In genomic region chr1:1273152-1273534, GRCh38 we compare ENCODE assay signal across 9 cellular contexts. TPM values are rescaled to one million over a fixed set of nuclear protein-coding genes. Genes with fewer than 3 reads are reported as not detected.
DNase-seq lines count a peak whose midpoint lies in the region; ATAC-seq and TF ChIP-seq lines count a peak whose summit lies in the region.
"Had no signal": no experiment of that assay in that cellular context is flagged by ENCODE, and none has a peak within 500 bp of the region (broad histone marks: within the 10 kb centered on the region; RNA-seq: fewer than 3 reads in every experiment).

No MANE protein-coding gene starts in this region.

- no peaks in the 10 kb centered on the region for H3K36me3 ChIP-seq in transverse colon

- H3K4me1 Mint-ChIP-seq in activated naive CD8-positive, alpha-beta T cell treated with anti-CD3 and anti-CD28 coated beads, Interleukin-2, amount 50 U/mL, for 24 hours: peaks cover 37% of the 10 kb centered on the region

- TF ChIP-seq POLR2A in transverse colon (IDR thresholded peaks at IDR 0.05): no peak

- DNase-seq in activated naive CD8-positive, alpha-beta T cell treated with anti-CD3 and anti-CD28 coated beads, Interleukin-2, amount 50 U/mL, for 24 hours: no peak
- DNase-seq in left colon: no peak
- DNase-seq in transverse colon: no peak
- no peak for DNase-seq in T-helper 9 cell
- DNase-seq in GM20000 (ENCODE audit: low spot score): no peak
- no peak for DNase-seq in MV-4-11 (lab: John Stamatoyannopoulos, UW)

- H3K4me1 ChIP-seq in transverse colon: peaks cover 20 to 37% (median 35%) of the 10 kb centered on the region in 4 donors

- H3K4me3 Mint-ChIP-seq in activated naive CD8-positive, alpha-beta T cell treated with anti-CD3 and anti-CD28 coated beads, Interleukin-2, amount 50 U/mL, for 24 hours: peak overlapping the region; percentile 86

- H3K27me3 Mint-ChIP-seq in activated naive CD8-positive, alpha-beta T cell treated with anti-CD3 and anti-CD28 coated beads, Interleukin-2, amount 50 U/mL, for 24 hours: no peaks in the 10 kb centered on the region

- TF ChIP-seq CTCF in transverse colon (IDR thresholded peaks at IDR 0.05) (peak in 1 of 5 experiments; percentile 0), GM20000 (IDR thresholded peaks at IDR 0.05; ENCODE audit: extremely low read depth, missing control alignments) (no peak)

- ATAC-seq in GM18498 (IDR thresholded peaks at IDR 0.05; ENCODE audit: unreplicated experiment) (peak; percentile 18), HG03066 (IDR thresholded peaks at IDR 0.05; ENCODE audit: low read depth, unreplicated experiment) (peak; percentile 11), left colon (peak; percentile 2)
- no peak for ATAC-seq in activated naive CD8-positive, alpha-beta T cell treated with anti-CD3 and anti-CD28 coated beads, Interleukin-2, amount 50 U/mL, for 24 hours

- in situ Hi-C loops in transverse colon (cut with MboI; ENCODE audit: low pct_ligation_motif_present in 1 of 4, low pct_unique_long_range_greater_than_20kb in 1 of 4, low sequenced_read_pairs in 3 of 4): loop anchor here in 2 of 4 donors (10.0 to 25.0 kb wide), 2 partner anchors 158 to 161 kb away; partner anchors contain the start of gene C1orf159 (in 2 of the 2)

- 0% methylated on average over 23 of the region's 39 CpGs; no CpG with 5 or more reads in 1 of the 2 donors for WGBS in transverse colon (ENCODE audit: low coverage in 1 of 2), 2 donors

- peaks cover 17% of the 10 kb centered on the region for H3K36me3 Mint-ChIP-seq in activated naive CD8-positive, alpha-beta T cell treated with anti-CD3 and anti-CD28 coated beads, Interleukin-2, amount 50 U/mL, for 24 hours (ENCODE audit: low read depth)

- H3K9me3 Mint-ChIP-seq in activated naive CD8-positive, alpha-beta T cell treated with anti-CD3 and anti-CD28 coated beads, Interleukin-2, amount 50 U/mL, for 24 hours: no peaks in the 10 kb centered on the region

- peak overlapping the region; percentile 51 to 98 (median 80) for H3K4me3 ChIP-seq in transverse colon

- peak overlapping the region; percentile 83 to 90 (median 88) for H3K27ac ChIP-seq in transverse colon

- no peaks in the 10 kb centered on the region for H3K27me3 ChIP-seq in transverse colon

- no peak for TF ChIP-seq EP300 in transverse colon (IDR thresholded peaks at IDR 0.05; ENCODE audit: low read depth)

- H3K9me3 ChIP-seq in transverse colon: no peaks in the 10 kb centered on the region

- peak overlapping the region; percentile 84 for H3K27ac Mint-ChIP-seq in activated naive CD8-positive, alpha-beta T cell treated with anti-CD3 and anti-CD28 coated beads, Interleukin-2, amount 50 U/mL, for 24 hours

- intact Hi-C loops in left colon (cut with DNase I, micrococcal nuclease) (no loop called here), transverse colon (cut with DNase I; ENCODE audit: low total_unique reads) (no loop called here)

RNA-seq across cellular contexts. Expression of gene UBE2J2, which starts 0.5 kb away (rescaled TPM):
- total RNA-seq in left colon (10 to 100 TPM; 46.3 to 56.3 TPM), transverse colon (100 to 1,000 TPM in 1 of 4 donors, 10 to 100 TPM in 3; 49.6 to 110 (median 59.1) TPM)

RNA-seq across cellular contexts. Expression of gene SCNN1D, which starts 7.1 kb away (rescaled TPM):
- total RNA-seq in left colon (1 to 10 TPM; 1.5 to 1.6 TPM), transverse colon (1 to 10 TPM; 1.5 to 3.5 (median 2.4) TPM)

RNA-seq across cellular contexts. Expression of gene C1QTNF12, which starts 26.6 kb away (rescaled TPM):
- total RNA-seq in left colon: 10 to 100 TPM; 40.0 to 71.6 TPM
- total RNA-seq in transverse colon: 10 to 100 TPM in 3 of 4 donors, not detected in 1; 11.9 to 52.8 (median 15.7) TPM
- total RNA-seq: SK-MEL-5 had no signal

RNA-seq across cellular contexts. Expression of gene ACAP3, which starts 34.6 kb away (rescaled TPM):
- total RNA-seq in left colon: 10 to 100 TPM; 49.2 to 58.7 TPM
- 100 to 1,000 TPM in 2 of 4 donors, 10 to 100 TPM in 2; 52.4 to 190 (median 99.5) TPM for total RNA-seq in transverse colon

RNA-seq across cellular contexts. Expression of gene PUSL1, which starts 35.3 kb away (rescaled TPM):
- total RNA-seq in left colon (10 to 100 TPM; 15.5 to 18.7 TPM), transverse colon (10 to 100 TPM in 3 of 4 donors, 1 to 10 TPM in 1; 7.0 to 35.9 (median 20.5) TPM)
